17 cellular contexts compared by ENCODE assay signal in genomic region chr13:102852556-102852955, GRCh38.
"Had no signal": no experiment of that assay in that cellular context is flagged by ENCODE, and none has a peak within 500 bp of the region (broad histone marks: within the 10 kb centered on the region; RNA-seq: fewer than 3 reads in every experiment).

No MANE protein-coding gene starts in this region.

- H3K4me3 ChIP-seq: dorsolateral prefrontal cortex, esophagus squamous epithelium, heart left ventricle, spleen, suprapubic skin, upper lobe of right lung had no signal

- H3K27ac ChIP-seq: dorsolateral prefrontal cortex, esophagus squamous epithelium, heart left ventricle, spleen, suprapubic skin, upper lobe of right lung had no signal

- H3K27me3 ChIP-seq: dorsolateral prefrontal cortex, esophagus squamous epithelium, heart left ventricle, spleen, suprapubic skin, upper lobe of right lung had no signal

- H3K27ac Mint-ChIP-seq: activated CD4-positive, alpha-beta memory T cell treated with anti-CD3 and anti-CD28 coated beads for 36 hours; nephron progenitor cell; stimulated activated naive B cell treated with anti-CD40 and anti-IgM and Interleukin-4, amounts not matched to agents 10 μg/mL and 1 μg/mL and 100 μg/mL, for 72 hours had no signal

- H3K9me3 ChIP-seq: esophagus squamous epithelium, heart left ventricle, spleen, suprapubic skin, upper lobe of right lung had no signal

- H3K27me3 Mint-ChIP-seq: activated CD4-positive, alpha-beta memory T cell treated with anti-CD3 and anti-CD28 coated beads for 36 hours; activated naive CD8-positive, alpha-beta T cell; activated T-helper 17 cell treated with anti-CD3 and anti-CD28 coated beads, Interleukin-2, amount 50 U/mL, for 72 hours; stimulated activated naive B cell treated with anti-CD40 and anti-IgM and Interleukin-4, amounts not matched to agents 10 μg/mL and 1 μg/mL and 100 μg/mL, for 72 hours had no signal

- H3K4me3 Mint-ChIP-seq: activated CD4-positive, alpha-beta memory T cell treated with anti-CD3 and anti-CD28 coated beads for 36 hours; activated naive CD8-positive, alpha-beta T cell; activated T-helper 17 cell treated with anti-CD3 and anti-CD28 coated beads, Interleukin-2, amount 50 U/mL, for 72 hours; nephron progenitor cell; stimulated activated naive B cell treated with anti-CD40 and anti-IgM and Interleukin-4, amounts not matched to agents 10 μg/mL and 1 μg/mL and 100 μg/mL, for 72 hours had no signal

- DNase-seq: activated CD4-positive, alpha-beta memory T cell treated with anti-CD3 and anti-CD28 coated beads for 36 hours; activated CD8-positive, alpha-beta memory T cell treated with anti-CD3 and anti-CD28 coated beads, Interleukin-2, amount 50 U/mL, for 4 hours; anterior cingulate cortex; dorsolateral prefrontal cortex; esophagus squamous epithelium; heart left ventricle; mammary epithelial cell; nephron progenitor cell; spleen; stimulated activated CD4-positive, alpha-beta T cell treated with anti-CD3 and anti-CD28 coated beads, Interleukin-1b, Interleukin-23, amount 100 ng/mL, for 48 hours; stimulated activated naive B cell treated with anti-CD40 and anti-IgM and Interleukin-4, amounts not matched to agents 10 μg/mL and 1 μg/mL and 100 μg/mL, for 72 hours; upper lobe of right lung had no signal

- H3K9me3 Mint-ChIP-seq: activated CD4-positive, alpha-beta memory T cell treated with anti-CD3 and anti-CD28 coated beads for 36 hours; activated T-helper 17 cell treated with anti-CD3 and anti-CD28 coated beads, Interleukin-2, amount 50 U/mL, for 72 hours; nephron progenitor cell; stimulated activated naive B cell treated with anti-CD40 and anti-IgM and Interleukin-4, amounts not matched to agents 10 μg/mL and 1 μg/mL and 100 μg/mL, for 72 hours had no signal

- ATAC-seq: activated T-helper 17 cell treated with anti-CD3 and anti-CD28 coated beads, Interleukin-2, amount 50 U/mL, for 72 hours; heart left ventricle; left lobe of liver; sciatic nerve; stimulated activated naive B cell treated with anti-CD40 and anti-IgM and Interleukin-4, amounts not matched to agents 10 μg/mL and 1 μg/mL and 100 μg/mL, for 72 hours; upper lobe of right lung had no signal
